In the genomic region with DNA sequence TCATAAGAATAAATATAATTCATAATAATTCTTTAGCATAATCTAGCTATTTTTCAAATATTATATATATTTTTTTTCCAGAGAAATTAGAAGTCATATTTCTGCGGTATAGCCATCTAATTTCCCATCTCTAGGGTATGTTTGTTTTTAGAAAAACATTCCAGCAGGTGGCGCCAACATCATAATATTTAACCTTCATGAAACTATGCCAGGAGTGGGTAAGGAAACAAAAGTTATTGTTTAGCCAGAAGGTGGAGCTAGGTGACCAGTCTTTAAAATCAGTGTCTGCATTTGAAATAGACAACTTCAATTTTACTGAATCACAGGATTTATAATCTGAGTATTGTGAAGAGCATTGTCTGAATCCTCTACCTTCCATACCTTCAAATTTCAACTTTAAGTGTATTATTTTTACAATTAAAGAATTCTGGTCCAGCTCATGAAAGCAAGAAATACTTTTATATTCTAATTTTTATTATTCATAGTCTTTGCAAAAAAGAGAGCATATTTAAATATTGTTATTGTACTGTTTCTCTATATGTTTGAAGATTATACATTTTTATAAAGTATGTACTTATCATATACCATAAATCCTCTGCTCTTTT, we compare ENCODE assay signal across 1 cellular context.
TF ChIP-seq lines count a peak whose summit lies in the region.

No MANE protein-coding gene starts in this region.

TF ChIP-seq in IMR-90, 13 proteins besides CTCF, POLR2A, EP300 and RAD21:
- TF ChIP-seq FOS (IDR thresholded peaks at IDR 0.05; ENCODE audit: low read depth, low read length) (no peak), SMC3 (IDR thresholded peaks at IDR 0.05; ENCODE audit: low read depth, low read length) (peak; percentile 76)
TF ChIP-seq in IMR-90: peak in this region for 1.
